Comparison of ENCODE assay signal across 35 cellular contexts in genomic region chr4:96509039-96509741, GRCh38.
"Had no signal": no experiment of that assay in that cellular context is flagged by ENCODE, and none has a peak within 500 bp of the region (broad histone marks: within the 10 kb centered on the region; RNA-seq: fewer than 3 reads in every experiment).

No MANE protein-coding gene starts in this region.

- H3K4me3 ChIP-seq: adrenal gland, body of pancreas, breast epithelium had no signal

- H3K27ac Mint-ChIP-seq: activated B cell treated with CpG ODN at 0.5 μM for 24 hours; activated CD4-positive, alpha-beta memory T cell treated with anti-CD3 and anti-CD28 coated beads for 36 hours; activated CD4-positive, alpha-beta T cell treated with anti-CD3 and anti-CD28 coated beads, Interleukin-2, amount 10 ng/mL, durations not matched to agents 24 days and 14 days; activated CD8-positive, alpha-beta T cell treated with anti-CD3 and anti-CD28 coated beads for 36 hours; activated naive CD4-positive, alpha-beta T cell treated with anti-CD3 and anti-CD28 coated beads for 36 hours; activated naive CD4-positive, alpha-beta T cell treated with anti-CD3 and anti-CD28 coated beads, Interleukin-2, amount 50 U/mL, for 72 hours; activated naive CD8-positive, alpha-beta T cell treated with anti-CD3 and anti-CD28 coated beads for 36 hours; activated T-cell treated with anti-CD3 and anti-CD28 coated beads, Interleukin-2, amount 50 U/mL, for 72 hours; activated T-helper 1 cell treated with anti-CD3 and anti-CD28 coated beads, Interleukin-12 subunit alpha, Interleukin-12 subunit beta, Interleukin-2, Interleukin-4 antibody, amounts not matched to agents 30 ng/mL and 10 ng/mL and 1 ng/mL, durations not matched to agents 14 hours and 24 hours and 36 hours; activated T-helper 17 cell treated with anti-CD3 and anti-CD28 coated beads, Interleukin-2, amount 50 U/mL, for 72 hours; T-helper 1 cell treated with Interleukin-12 subunit alpha and Interleukin-12 subunit beta and Interleukin-4 antibody, amounts not matched to agents 30 μg/mL and 1 μg/mL, for 36 hours; T-helper 2 cell treated with Interferon-gamma antibody and Interleukin-4, amounts not matched to agents 5 μg/mL and 100 μg/mL, for 36 hours had no signal

- H3K36me3 ChIP-seq: adrenal gland, brain microvascular endothelial cell, breast epithelium had no signal

- H3K36me3 Mint-ChIP-seq: activated CD4-positive, alpha-beta memory T cell treated with anti-CD3 and anti-CD28 coated beads for 36 hours; activated naive CD4-positive, alpha-beta T cell treated with anti-CD3 and anti-CD28 coated beads, Interleukin-2, amount 50 U/mL, for 72 hours; activated naive CD8-positive, alpha-beta T cell treated with anti-CD3 and anti-CD28 coated beads for 36 hours had no signal

- DNase-seq: activated B cell treated with CpG ODN at 0.5 μM for 24 hours; activated CD4-positive, alpha-beta memory T cell treated with anti-CD3 and anti-CD28 coated beads for 36 hours; activated CD4-positive, alpha-beta T cell treated with anti-CD3 and anti-CD28 coated beads for 4 hours; activated CD4-positive, alpha-beta T cell treated with anti-CD3 and anti-CD28 coated beads, Interleukin-2, amount 10 ng/mL, durations not matched to agents 24 days and 14 days; activated CD4-positive, alpha-beta T cell treated with anti-CD3 and anti-CD28 coated beads, Interleukin-2, amount 50 U/mL, for 1 hour; activated CD4-positive, alpha-beta T cell treated with anti-CD3 and anti-CD28 coated beads, Interleukin-2, amount 50 U/mL, for 4 hours; activated CD4-positive, CD25-positive, alpha-beta regulatory T cell treated with anti-CD3 and anti-CD28 coated beads, Interleukin-2, amount 50 U/mL, for 72 hours; activated CD8-positive, alpha-beta memory T cell treated with anti-CD3 and anti-CD28 coated beads, Interleukin-2, amount 50 U/mL, for 4 hours; activated CD8-positive, alpha-beta T cell treated with anti-CD3 and anti-CD28 coated beads for 36 hours; activated effector memory CD4-positive, alpha-beta T cell treated with anti-CD3 and anti-CD28 coated beads, Interleukin-2, amount 50 U/mL, for 16 hours; activated gamma-delta T cell treated with Interleukin-2 at 50 U/mL for 16 hours; activated naive CD4-positive, alpha-beta T cell; activated naive CD4-positive, alpha-beta T cell treated with anti-CD3 and anti-CD28 coated beads for 36 hours; activated naive CD4-positive, alpha-beta T cell treated with anti-CD3 and anti-CD28 coated beads, Interleukin-2, amount 50 U/mL, for 16 hours; activated naive CD8-positive, alpha-beta T cell treated with anti-CD3 and anti-CD28 coated beads for 36 hours; activated T-cell treated with anti-CD3 and anti-CD28 coated beads for 4 hours; activated T-cell treated with anti-CD3 and anti-CD28 coated beads, Interleukin-2, amount 50 U/mL, for 1 hour; activated T-cell treated with anti-CD3 and anti-CD28 coated beads, Interleukin-2, amount 50 U/mL, for 4 hours; activated T-cell treated with anti-CD3 and anti-CD28 coated beads, Interleukin-2, amount 50 U/mL, for 72 hours; adrenal gland; amygdala; anterior cingulate cortex; body of pancreas; brain microvascular endothelial cell; central memory CD4-positive, alpha-beta T cell; T-helper 1 cell; T-helper 2 cell; T-helper 9 cell had no signal

- H3K27me3 Mint-ChIP-seq: activated B cell treated with CpG ODN at 0.5 μM for 24 hours; activated CD4-positive, alpha-beta memory T cell treated with anti-CD3 and anti-CD28 coated beads for 36 hours; activated CD4-positive, alpha-beta T cell treated with anti-CD3 and anti-CD28 coated beads, Interleukin-2, amount 10 ng/mL, durations not matched to agents 24 days and 14 days; activated CD8-positive, alpha-beta T cell treated with anti-CD3 and anti-CD28 coated beads for 36 hours; activated naive CD8-positive, alpha-beta T cell treated with anti-CD3 and anti-CD28 coated beads for 36 hours; activated T-helper 17 cell treated with anti-CD3 and anti-CD28 coated beads, Interleukin-2, amount 50 U/mL, for 72 hours had no signal

- ATAC-seq: activated CD8-positive, alpha-beta T cell treated with anti-CD3 and anti-CD28 coated beads for 36 hours; activated naive CD4-positive, alpha-beta T cell treated with anti-CD3 and anti-CD28 coated beads, Interleukin-2, amount 50 U/mL, for 72 hours; activated T-cell treated with anti-CD3 and anti-CD28 coated beads, Interleukin-2, amount 50 U/mL, for 4 hours; activated T-cell treated with anti-CD3 and anti-CD28 coated beads, Interleukin-2, amount 50 U/mL, for 72 hours; activated T-helper 17 cell treated with anti-CD3 and anti-CD28 coated beads, Interleukin-2, amount 50 U/mL, for 72 hours; body of pancreas had no signal

- H3K9me3 Mint-ChIP-seq: activated CD4-positive, alpha-beta T cell treated with anti-CD3 and anti-CD28 coated beads, Interleukin-2, amount 10 ng/mL, durations not matched to agents 24 days and 14 days; activated T-helper 1 cell treated with anti-CD3 and anti-CD28 coated beads, Interleukin-12 subunit alpha, Interleukin-12 subunit beta, Interleukin-2, Interleukin-4 antibody, amounts not matched to agents 30 ng/mL and 10 ng/mL and 1 ng/mL, durations not matched to agents 14 hours and 24 hours and 36 hours had no signal

- H3K4me1 ChIP-seq: adrenal gland, body of pancreas, breast epithelium had no signal

- H3K9me3 ChIP-seq: adrenal gland, body of pancreas, breast epithelium had no signal

- H3K4me3 Mint-ChIP-seq: activated B cell treated with CpG ODN at 0.5 μM for 24 hours; activated CD4-positive, alpha-beta memory T cell treated with anti-CD3 and anti-CD28 coated beads for 36 hours; activated CD4-positive, alpha-beta T cell treated with anti-CD3 and anti-CD28 coated beads, Interleukin-2, amount 10 ng/mL, durations not matched to agents 24 days and 14 days; activated CD8-positive, alpha-beta T cell treated with anti-CD3 and anti-CD28 coated beads for 36 hours; activated naive CD4-positive, alpha-beta T cell treated with anti-CD3 and anti-CD28 coated beads for 36 hours; activated naive CD8-positive, alpha-beta T cell treated with anti-CD3 and anti-CD28 coated beads for 36 hours; activated T-cell treated with anti-CD3 and anti-CD28 coated beads, Interleukin-2, amount 50 U/mL, for 4 hours; activated T-cell treated with anti-CD3 and anti-CD28 coated beads, Interleukin-2, amount 50 U/mL, for 72 hours; activated T-helper 1 cell treated with anti-CD3 and anti-CD28 coated beads, Interleukin-12 subunit alpha, Interleukin-12 subunit beta, Interleukin-2, Interleukin-4 antibody, amounts not matched to agents 30 ng/mL and 10 ng/mL and 1 ng/mL, durations not matched to agents 14 hours and 24 hours and 36 hours; activated T-helper 17 cell treated with anti-CD3 and anti-CD28 coated beads, Interleukin-2, amount 50 U/mL, for 72 hours; T-helper 1 cell treated with Interleukin-12 subunit alpha and Interleukin-12 subunit beta and Interleukin-4 antibody, amounts not matched to agents 30 μg/mL and 1 μg/mL, for 36 hours; T-helper 2 cell treated with Interferon-gamma antibody and Interleukin-4, amounts not matched to agents 5 μg/mL and 100 μg/mL, for 36 hours had no signal

- H3K27me3 ChIP-seq: adrenal gland, body of pancreas, brain microvascular endothelial cell, breast epithelium had no signal

- H3K27ac ChIP-seq: adrenal gland, body of pancreas, brain microvascular endothelial cell, breast epithelium, VCaP had no signal

- H3K4me1 Mint-ChIP-seq: activated B cell treated with CpG ODN at 0.5 μM for 24 hours; activated CD4-positive, alpha-beta T cell treated with anti-CD3 and anti-CD28 coated beads, Interleukin-2, amount 10 ng/mL, durations not matched to agents 24 days and 14 days; activated naive CD8-positive, alpha-beta T cell treated with anti-CD3 and anti-CD28 coated beads for 36 hours; activated T-helper 17 cell treated with anti-CD3 and anti-CD28 coated beads, Interleukin-2, amount 50 U/mL, for 72 hours had no signal
